In genomic region chr12:124917135-124917840, GRCh38 we compare ENCODE assay signal across 1 cellular context.
TF ChIP-seq lines count a peak whose summit lies in the region.

No MANE protein-coding gene starts in this region.

TF ChIP-seq in K562, 482 proteins besides CTCF, POLR2A, EP300 and RAD21 (continued from another document and continues in another):
- TF ChIP-seq ZBTB40 (IDR thresholded peaks at IDR 0.05) (peak; percentile 88), ZBTB40 (CRISPR knock-in tag; IDR thresholded peaks at IDR 0.05) (no peak), MEIS2 (IDR thresholded peaks at IDR 0.05; ENCODE audit: partially characterized antibody) (peak; percentile 67), POLR2G (IDR thresholded peaks at IDR 0.05; ENCODE audit: low read depth, low read length) (peak; percentile 79), HMBOX1 (IDR thresholded peaks at IDR 0.05) (peak; percentile 20; the same call in 1 of the 2 replicates), SIN3A (IDR thresholded peaks at IDR 0.05; ENCODE audit: borderline replicate concordance in 2 of 2, control insufficient read depth in 1 of 2, low read depth in 2 of 2, low read length in 2 of 2) (peak; percentile 37 to 71; a peak in 3 of 4 replicates), BRD9 (IDR thresholded peaks at IDR 0.05; ENCODE audit: low read depth, partially characterized antibody) (peak; percentile 38), KDM5B (IDR thresholded peaks at IDR 0.05; ENCODE audit: insufficient replicate concordance, low read depth, low read length) (peak; percentile 43), DPF2 (IDR thresholded peaks at IDR 0.05) (peak; percentile 80), SAFB (IDR thresholded peaks at IDR 0.05; ENCODE audit: borderline replicate concordance, low read depth, low read length) (no peak), RBFOX2 (IDR thresholded peaks at IDR 0.05; ENCODE audit: low read depth, low read length) (peak; percentile 80), ZBTB33 (CRISPR knock-in tag; IDR thresholded peaks at IDR 0.05) (peak; percentile 29; the same call in 1 of the 2 replicates), NFRKB (IDR thresholded peaks at IDR 0.05; ENCODE audit: low read depth) (peak; percentile 44; the same call in 1 of the 2 replicates), POLR2H (tag; IDR thresholded peaks at IDR 0.05; ENCODE audit: low read depth) (peak; percentile 91), ZNF639 (CRISPR knock-in tag; conservative IDR thresholded peaks at IDR 0.05 in 1 of 2, IDR thresholded peaks at IDR 0.05 in 1 of 2) (peak in 1 of 2 experiments; percentile 83; a peak in 2 of 4 replicates), ATF7 (IDR thresholded peaks at IDR 0.05) (peak; percentile 93), PRMT5 (CRISPR knock-in tag; IDR thresholded peaks at IDR 0.05) (no peak), ETV5 (CRISPR knock-in tag; IDR thresholded peaks at IDR 0.05; ENCODE audit: low read depth) (peak; percentile 29; the same call in 1 of the 2 replicates), TAF15 (IDR thresholded peaks at IDR 0.05; ENCODE audit: low read depth, low read length) (no peak), TAF9B (IDR thresholded peaks at IDR 0.05; ENCODE audit: partially characterized antibody) (no peak), MAX (CRISPR knock-in tag; IDR thresholded peaks at IDR 0.05) (peak; percentile 53), ETV6 (IDR thresholded peaks at IDR 0.05; ENCODE audit: borderline replicate concordance in 1 of 2, low read depth in 2 of 2, low read length in 1 of 2) (peak; percentile 76 to 90; a peak in 3 of 4 replicates), ETV6 (CRISPR knock-in tag; IDR thresholded peaks at IDR 0.05; ENCODE audit: borderline replicate concordance) (no peak), SP1 (CRISPR knock-in tag; IDR thresholded peaks at IDR 0.05) (peak; percentile 87), CEBPB (tag; IDR thresholded peaks at IDR 0.05) (peak; percentile 99), HES1 (IDR thresholded peaks at IDR 0.05; ENCODE audit: low read depth) (no peak), GABPB1 (CRISPR knock-in tag; IDR thresholded peaks at IDR 0.05) (peak; percentile 76), HCFC1 (IDR thresholded peaks at IDR 0.05; ENCODE audit: low read depth, low read length) (peak; percentile 65), SMC3 (conservative IDR thresholded peaks at IDR 0.05; ENCODE audit: insufficient read depth, low read depth, low read length) (no peak), TOE1 (IDR thresholded peaks at IDR 0.05; ENCODE audit: borderline replicate concordance) (peak; percentile 97), TOE1 (CRISPR knock-in tag; IDR thresholded peaks at IDR 0.05; ENCODE audit: borderline replicate concordance, low read depth) (peak; percentile 38; the same call in 1 of the 2 replicates), JUND (IDR thresholded peaks at IDR 0.05; ENCODE audit: borderline replicate concordance, low read depth, low read length) (peak; percentile 100), JUND (tag; IDR thresholded peaks at IDR 0.05; ENCODE audit: borderline replicate concordance, low read depth, low read length) (peak; percentile 99), CCNT2 (IDR thresholded peaks at IDR 0.05; ENCODE audit: borderline replicate concordance, extremely low read depth, insufficient read length, low read depth, low read length) (peak; percentile 74), ATF3 (IDR thresholded peaks at IDR 0.05) (peak; percentile 99), ATF3 (CRISPR knock-in tag; conservative IDR thresholded peaks at IDR 0.05) (peak; percentile 100), FOS (IDR thresholded peaks at IDR 0.05; ENCODE audit: extremely low read depth, insufficient read length) (peak; percentile 82), ZFP91 (CRISPR knock-in tag; IDR thresholded peaks at IDR 0.05) (no peak), CREB5 (CRISPR knock-in tag; IDR thresholded peaks at IDR 0.05) (no peak), CREB3L1 (IDR thresholded peaks at IDR 0.05; ENCODE audit: borderline replicate concordance, low read depth) (peak; percentile 97; the same call in 1 of the 2 replicates), MEF2D (tag; conservative IDR thresholded peaks at IDR 0.05; ENCODE audit: low read depth) (0 out of 2 replicates have a peak, but pooled peaks have one; percentile 24), RBM25 (IDR thresholded peaks at IDR 0.05; ENCODE audit: low read depth, low read length, severe bottlenecking) (peak; percentile 51)
